In genomic region chr1:197738927-197739326, GRCh38 we compare ENCODE assay signal across 19 cellular contexts.
"Had no signal": no experiment of that assay in that cellular context is flagged by ENCODE, and none has a peak within 500 bp of the region (broad histone marks: within the 10 kb centered on the region; RNA-seq: fewer than 3 reads in every experiment).

No MANE protein-coding gene starts in this region.

- DNase-seq: activated CD4-positive, alpha-beta T cell treated with anti-CD3 and anti-CD28 coated beads for 36 hours; activated CD4-positive, alpha-beta T cell treated with anti-CD3 and anti-CD28 coated beads, Interleukin-2, amount 50 U/mL, for 4 hours; activated effector memory CD4-positive, alpha-beta T cell treated with anti-CD3 and anti-CD28 coated beads, Interleukin-2, amount 50 U/mL, for 16 hours; activated T-cell treated with anti-CD3 and anti-CD28 coated beads, Interleukin-2, amount 50 U/mL, for 72 hours; central memory CD4-positive, alpha-beta T cell; colonic mucosa; dorsolateral prefrontal cortex; esophagus squamous epithelium; gastrocnemius medialis; hypothalamus; left cardiac atrium; mucosa of descending colon; sigmoid colon; stimulated activated CD4-positive, alpha-beta T cell treated with anti-CD3 and anti-CD28 coated beads, Interleukin-15, amount 100 ng/mL, for 24 hours; stimulated activated naive CD4-positive, alpha-beta T cell; T1000; upper lobe of left lung had no signal

- H3K4me2 ChIP-seq: smooth muscle cell had no signal

- H3K9me3 ChIP-seq: colonic mucosa, esophagus squamous epithelium, gastrocnemius medialis, mucosa of descending colon, sigmoid colon, upper lobe of left lung had no signal

- H3K4me1 ChIP-seq: colonic mucosa had no signal

- H3K27ac ChIP-seq: colonic mucosa, esophagus squamous epithelium, gastrocnemius medialis, sigmoid colon, upper lobe of left lung had no signal

- ATAC-seq: activated CD4-positive, alpha-beta T cell treated with anti-CD3 and anti-CD28 coated beads for 36 hours; activated T-cell treated with anti-CD3 and anti-CD28 coated beads, Interleukin-2, amount 50 U/mL, for 72 hours; gastrocnemius medialis; left cardiac atrium; mucosa of descending colon; WTC11 had no signal

- H3K36me3 ChIP-seq: colonic mucosa, esophagus squamous epithelium, gastrocnemius medialis, sigmoid colon, upper lobe of left lung had no signal

- H3K4me3 ChIP-seq: colonic mucosa, dorsolateral prefrontal cortex, esophagus squamous epithelium, gastrocnemius medialis, mucosa of descending colon, sigmoid colon, smooth muscle cell, upper lobe of left lung had no signal

- H3K27me3 ChIP-seq: colonic mucosa, esophagus squamous epithelium, gastrocnemius medialis, sigmoid colon, upper lobe of left lung had no signal
